In the genomic region with DNA sequence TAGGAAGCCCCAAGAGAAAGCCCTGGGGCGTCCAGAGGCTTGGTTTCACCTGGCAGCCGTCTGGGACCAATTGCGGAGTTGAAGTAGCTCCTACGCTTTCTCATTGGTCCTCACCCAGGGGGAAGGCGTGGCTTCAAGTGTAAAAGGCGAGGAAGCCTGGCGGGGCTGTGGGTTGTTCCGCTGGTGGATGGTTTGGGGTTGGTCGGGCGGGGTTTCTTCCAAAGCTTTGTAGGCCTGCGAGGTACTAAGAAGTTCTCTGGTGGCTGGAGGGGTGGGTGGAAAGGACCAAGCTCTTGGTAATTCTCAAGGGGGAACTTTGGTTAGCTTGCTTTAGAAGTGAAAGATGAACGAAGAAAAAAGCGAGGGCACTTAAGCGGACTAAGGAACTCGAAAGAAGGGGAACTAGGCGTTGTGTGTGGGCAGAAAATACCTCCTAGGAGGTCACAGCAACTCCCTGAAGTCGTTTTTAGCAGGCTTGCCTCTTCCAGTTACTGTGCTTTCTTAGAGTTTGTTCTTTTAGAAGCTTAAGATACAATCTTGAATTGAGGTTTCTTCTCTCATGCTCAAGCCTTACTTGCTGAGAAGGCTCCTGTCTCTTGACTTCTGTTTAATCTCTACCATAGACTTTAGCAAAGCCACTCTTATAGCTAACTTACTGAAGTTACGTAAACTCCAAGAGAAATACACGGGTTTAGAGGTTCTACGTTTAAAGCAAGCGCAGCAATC, we compare ENCODE assay signal across 1 cellular context.
TF ChIP-seq lines count a peak whose summit lies in the region.

No MANE protein-coding gene starts in this region.

TF ChIP-seq in GM12878, 131 proteins besides CTCF, POLR2A, EP300 and RAD21 (continued from another document):
- TF ChIP-seq, protein P1, sequence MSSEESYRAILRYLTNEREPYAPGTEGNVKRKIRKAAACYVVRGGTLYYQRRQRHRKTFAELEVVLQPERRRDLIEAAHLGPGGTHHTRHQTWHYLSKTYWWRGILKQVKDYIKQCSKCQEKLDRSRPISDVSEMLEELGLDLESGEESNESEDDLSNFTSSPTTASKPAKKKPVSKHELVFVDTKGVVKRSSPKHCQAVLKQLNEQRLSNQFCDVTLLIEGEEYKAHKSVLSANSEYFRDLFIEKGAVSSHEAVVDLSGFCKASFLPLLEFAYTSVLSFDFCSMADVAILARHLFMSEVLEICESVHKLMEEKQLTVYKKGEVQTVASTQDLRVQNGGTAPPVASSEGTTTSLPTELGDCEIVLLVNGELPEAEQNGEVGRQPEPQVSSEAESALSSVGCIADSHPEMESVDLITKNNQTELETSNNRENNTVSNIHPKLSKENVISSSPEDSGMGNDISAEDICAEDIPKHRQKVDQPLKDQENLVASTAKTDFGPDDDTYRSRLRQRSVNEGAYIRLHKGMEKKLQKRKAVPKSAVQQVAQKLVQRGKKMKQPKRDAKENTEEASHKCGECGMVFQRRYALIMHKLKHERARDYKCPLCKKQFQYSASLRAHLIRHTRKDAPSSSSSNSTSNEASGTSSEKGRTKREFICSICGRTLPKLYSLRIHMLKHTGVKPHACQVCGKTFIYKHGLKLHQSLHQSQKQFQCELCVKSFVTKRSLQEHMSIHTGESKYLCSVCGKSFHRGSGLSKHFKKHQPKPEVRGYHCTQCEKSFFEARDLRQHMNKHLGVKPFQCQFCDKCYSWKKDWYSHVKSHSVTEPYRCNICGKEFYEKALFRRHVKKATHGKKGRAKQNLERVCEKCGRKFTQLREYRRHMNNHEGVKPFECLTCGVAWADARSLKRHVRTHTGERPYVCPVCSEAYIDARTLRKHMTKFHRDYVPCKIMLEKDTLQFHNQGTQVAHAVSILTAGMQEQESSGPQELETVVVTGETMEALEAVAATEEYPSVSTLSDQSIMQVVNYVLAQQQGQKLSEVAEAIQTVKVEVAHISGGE (CRISPR knock-in tag; IDR thresholded peaks at IDR 0.05), result no peak
- TF ChIP-seq PRDM15 (CRISPR knock-in tag; IDR thresholded peaks at IDR 0.05) (no peak), CREB1 (IDR thresholded peaks at IDR 0.05; ENCODE audit: low read depth) (peak; percentile 9; the same call in 1 of the 2 replicates), BHLHE40 (IDR thresholded peaks at IDR 0.05; ENCODE audit: borderline replicate concordance in 1 of 2, low read depth in 2 of 2, low read length in 1 of 2) (peak in 1 of 2 experiments; percentile 25; a peak in 1 of 4 replicates), IKZF2 (IDR thresholded peaks at IDR 0.05) (peak; percentile 66 to 75; a peak in 2 of 4 replicates), TBL1XR1 (IDR thresholded peaks at IDR 0.05; ENCODE audit: low read depth, low read length) (peak; percentile 66; the same call in 1 of the 2 replicates), ATF7 (IDR thresholded peaks at IDR 0.05; ENCODE audit: low read depth) (peak; percentile 53; the same call in 1 of the 2 replicates), CBFB (IDR thresholded peaks at IDR 0.05; ENCODE audit: low read depth) (no peak), HCFC1 (IDR thresholded peaks at IDR 0.05; ENCODE audit: low read length) (no peak), HSF1 (IDR thresholded peaks at IDR 0.05; ENCODE audit: low read depth, low read length) (no peak), CREM (IDR thresholded peaks at IDR 0.05; ENCODE audit: low read depth) (0 out of 2 replicates have a peak, but pooled peaks have one; percentile 21), PAX5 (IDR thresholded peaks at IDR 0.05; ENCODE audit: borderline replicate concordance, low read depth, low read length) (0 out of 2 replicates have a peak, but pooled peaks have one; percentile 52), IKZF1 (conservative IDR thresholded peaks at IDR 0.05) (peak; percentile 60), ZBTB33 (IDR thresholded peaks at IDR 0.05) (no peak), BCL11A (IDR thresholded peaks at IDR 0.05; ENCODE audit: low read depth, low read length) (peak; percentile 65; the same call in 1 of the 2 replicates), SPI1 (IDR thresholded peaks at IDR 0.05; ENCODE audit: borderline replicate concordance, insufficient read depth, low read depth, low read length) (peak; percentile 81), LARP7 (IDR thresholded peaks at IDR 0.05) (no peak)
- TF ChIP-seq, protein P2, sequence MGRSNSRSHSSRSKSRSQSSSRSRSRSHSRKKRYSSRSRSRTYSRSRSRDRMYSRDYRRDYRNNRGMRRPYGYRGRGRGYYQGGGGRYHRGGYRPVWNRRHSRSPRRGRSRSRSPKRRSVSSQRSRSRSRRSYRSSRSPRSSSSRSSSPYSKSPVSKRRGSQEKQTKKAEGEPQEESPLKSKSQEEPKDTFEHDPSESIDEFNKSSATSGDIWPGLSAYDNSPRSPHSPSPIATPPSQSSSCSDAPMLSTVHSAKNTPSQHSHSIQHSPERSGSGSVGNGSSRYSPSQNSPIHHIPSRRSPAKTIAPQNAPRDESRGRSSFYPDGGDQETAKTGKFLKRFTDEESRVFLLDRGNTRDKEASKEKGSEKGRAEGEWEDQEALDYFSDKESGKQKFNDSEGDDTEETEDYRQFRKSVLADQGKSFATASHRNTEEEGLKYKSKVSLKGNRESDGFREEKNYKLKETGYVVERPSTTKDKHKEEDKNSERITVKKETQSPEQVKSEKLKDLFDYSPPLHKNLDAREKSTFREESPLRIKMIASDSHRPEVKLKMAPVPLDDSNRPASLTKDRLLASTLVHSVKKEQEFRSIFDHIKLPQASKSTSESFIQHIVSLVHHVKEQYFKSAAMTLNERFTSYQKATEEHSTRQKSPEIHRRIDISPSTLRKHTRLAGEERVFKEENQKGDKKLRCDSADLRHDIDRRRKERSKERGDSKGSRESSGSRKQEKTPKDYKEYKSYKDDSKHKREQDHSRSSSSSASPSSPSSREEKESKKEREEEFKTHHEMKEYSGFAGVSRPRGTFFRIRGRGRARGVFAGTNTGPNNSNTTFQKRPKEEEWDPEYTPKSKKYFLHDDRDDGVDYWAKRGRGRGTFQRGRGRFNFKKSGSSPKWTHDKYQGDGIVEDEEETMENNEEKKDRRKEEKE (IDR thresholded peaks at IDR 0.05), result no peak
TF ChIP-seq in GM12878: peak in this region for 36.
